ENCODE assay signal across 8 cellular contexts in the genomic region with DNA sequence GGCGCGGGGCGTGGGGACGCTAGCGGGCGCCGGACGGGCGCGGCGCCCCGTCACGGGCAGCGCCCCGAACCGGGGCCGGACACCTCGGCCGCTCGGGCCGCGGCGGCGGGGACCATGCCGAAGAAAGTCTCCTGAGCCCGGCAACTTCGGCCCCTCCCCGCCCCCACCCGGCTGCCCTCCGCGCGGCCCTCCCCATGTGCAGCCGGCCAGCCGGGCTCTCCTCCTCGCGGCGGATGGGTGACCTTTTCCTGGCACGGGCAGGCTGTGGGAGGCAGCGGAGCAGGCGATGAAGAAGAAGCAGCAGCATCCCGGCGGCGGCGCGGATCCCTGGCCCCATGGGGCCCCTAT. TPM values are rescaled to one million over a fixed set of nuclear protein-coding genes. Genes with fewer than 3 reads are reported as not detected.
DNase-seq lines count a peak whose midpoint lies in the region; ATAC-seq, FAIRE-seq and TF ChIP-seq lines count a peak whose summit lies in the region.

No MANE protein-coding gene starts in this region.

- peak overlapping the region; percentile 63 for H3K9ac ChIP-seq in HUES48 (ENCODE audit: low read depth, low read length)

- H3K36me3 Mint-ChIP-seq in activated CD4-positive, alpha-beta T cell treated with anti-CD3 and anti-CD28 coated beads, Interleukin-2, amount 10 ng/mL, durations not matched to agents 24 days and 14 days (ENCODE audit: low read depth), result no peaks in the 10 kb centered on the region
- peaks cover 0 to 5% of the 10 kb centered on the region in 2 donors for H3K36me3 Mint-ChIP-seq in activated naive CD4-positive, alpha-beta T cell treated with anti-CD3 and anti-CD28 coated beads, Interleukin-2, amount 50 U/mL, for 72 hours
- H3K36me3 Mint-ChIP-seq in osteocyte (ENCODE audit: unreplicated experiment), result no peaks in the 10 kb centered on the region

- intact Hi-C loops in activated CD4-positive, alpha-beta T cell treated with anti-CD3 and anti-CD28 coated beads, Interleukin-2, amount 10 ng/mL, durations not matched to agents 24 days and 14 days (cut with micrococcal nuclease), result loop anchor here (10.0 kb wide), 1 partner anchor 1748 kb away; no protein-coding TSS in a partner anchor
- intact Hi-C loops in cardiac septum (cut with DNase I), result loop anchor here (2.0 to 10.0 kb wide), 2 partner anchors 172 to 202 kb away; no protein-coding TSS in a partner anchor

- peak; percentile 70 for DNase-seq in activated CD4-positive, alpha-beta T cell treated with anti-CD3 and anti-CD28 coated beads, Interleukin-2, amount 10 ng/mL, durations not matched to agents 24 days and 14 days
- no peak for DNase-seq in activated CD4-positive, alpha-beta T cell treated with anti-CD3 and anti-CD28 coated beads, Interleukin-2, amount 50 U/mL, for 4 hours
- DNase-seq in activated naive CD4-positive, alpha-beta T cell treated with anti-CD3 and anti-CD28 coated beads, Interleukin-2, amount 50 U/mL, for 72 hours (ENCODE audit: low spot score in 2 of 2), result no peak
- DNase-seq in cardiac septum (ENCODE audit: low spot score), result peak; percentile 78
- DNase-seq in osteocyte (ENCODE audit: extremely low spot score, unreplicated experiment), result peak; percentile 88
- no peak for DNase-seq in HTR-8/SVneo (ENCODE audit: insufficient read length, low spot score)

- peaks cover 76% of the 10 kb centered on the region for H3K27me3 Mint-ChIP-seq in activated CD4-positive, alpha-beta T cell treated with anti-CD3 and anti-CD28 coated beads, Interleukin-2, amount 10 ng/mL, durations not matched to agents 24 days and 14 days
- H3K27me3 Mint-ChIP-seq in osteocyte (ENCODE audit: unreplicated experiment), result peaks cover 6% of the 10 kb centered on the region

- no peak for FAIRE-seq in HTR-8/SVneo (lab: Jason Lieb, UNC)

- no peaks in the 10 kb centered on the region for H3K9me3 ChIP-seq in HUES48 (ENCODE audit: control insufficient read depth, insufficient read depth, low read length)

- H3K36me3 ChIP-seq in HUES48 (ENCODE audit: control insufficient read depth, insufficient read depth, low read length), result 0 out of 2 replicates have a peak, but pooled peaks cover 4% of the 10 kb centered on the region

- H3K4me1 ChIP-seq in HUES48 (ENCODE audit: control insufficient read depth, insufficient read depth, low read length), result peaks cover 32% of the 10 kb centered on the region

- H3K27me3 ChIP-seq in HUES48 (ENCODE audit: control insufficient read depth, insufficient read depth, low read length), result no peaks in the 10 kb centered on the region; the same call in 1 of the 2 replicates

- H3K9me3 Mint-ChIP-seq in activated CD4-positive, alpha-beta T cell treated with anti-CD3 and anti-CD28 coated beads, Interleukin-2, amount 10 ng/mL, durations not matched to agents 24 days and 14 days, result no peaks in the 10 kb centered on the region
- H3K9me3 Mint-ChIP-seq in activated naive CD4-positive, alpha-beta T cell treated with anti-CD3 and anti-CD28 coated beads, Interleukin-2, amount 50 U/mL, for 72 hours, result no peaks in the 10 kb centered on the region
- no peaks in the 10 kb centered on the region for H3K9me3 Mint-ChIP-seq in osteocyte (ENCODE audit: unreplicated experiment)

- peak; percentile 37 to 48 for ATAC-seq in activated naive CD4-positive, alpha-beta T cell treated with anti-CD3 and anti-CD28 coated beads, Interleukin-2, amount 50 U/mL, for 72 hours
- ATAC-seq in HG03342 (IDR thresholded peaks at IDR 0.05; ENCODE audit: unreplicated experiment), result no peak

- H3K4me3 Mint-ChIP-seq in activated CD4-positive, alpha-beta T cell treated with anti-CD3 and anti-CD28 coated beads, Interleukin-2, amount 10 ng/mL, durations not matched to agents 24 days and 14 days, result peak overlapping the region; percentile 94
- peak overlapping the region; percentile 93 for H3K4me3 Mint-ChIP-seq in osteocyte (ENCODE audit: unreplicated experiment)

- peak overlapping the region; percentile 83 for H3K4me3 ChIP-seq in HUES48 (ENCODE audit: low read depth, low read length)

- peak overlapping the region; percentile 59 for H3K27ac ChIP-seq in HUES48 (ENCODE audit: low read depth, low read length)

- no peak for TF ChIP-seq CTCF in osteocyte (IDR thresholded peaks at IDR 0.05)

- H3K4me1 Mint-ChIP-seq in activated CD4-positive, alpha-beta T cell treated with anti-CD3 and anti-CD28 coated beads, Interleukin-2, amount 10 ng/mL, durations not matched to agents 24 days and 14 days, result peaks cover 11% of the 10 kb centered on the region
- peaks cover 24% of the 10 kb centered on the region for H3K4me1 Mint-ChIP-seq in osteocyte (ENCODE audit: unreplicated experiment)

- no peak overlapping the region for H3K27ac Mint-ChIP-seq in activated CD4-positive, alpha-beta T cell treated with anti-CD3 and anti-CD28 coated beads, Interleukin-2, amount 10 ng/mL, durations not matched to agents 24 days and 14 days
- no peak overlapping the region for H3K27ac Mint-ChIP-seq in activated naive CD4-positive, alpha-beta T cell treated with anti-CD3 and anti-CD28 coated beads, Interleukin-2, amount 50 U/mL, for 72 hours
- peak overlapping the region; percentile 72 for H3K27ac Mint-ChIP-seq in osteocyte (ENCODE audit: unreplicated experiment)

RNA-seq across cellular contexts. Expression of a gene that starts 0.3 kb away (rescaled TPM):
- total RNA-seq in activated CD4-positive, alpha-beta T cell treated with anti-CD3 and anti-CD28 coated beads, Interleukin-2, amount 10 ng/mL, durations not matched to agents 24 days and 14 days, result 0.70 and 0.90 TPM in 2 replicates
- total RNA-seq in activated naive CD4-positive, alpha-beta T cell treated with anti-CD3 and anti-CD28 coated beads, Interleukin-2, amount 50 U/mL, for 72 hours, result under 1 TPM; 0.46 to 0.49 TPM
- 2.1 TPM for total RNA-seq in cardiac septum
- total RNA-seq in osteocyte, result 15.7 and 16.1 TPM in 2 replicates

Comparison
In these comparisons a context has a peak if more than half of its experiments do, and no peak if none do; other contexts are left out.
1. DNase-seq: peak in activated CD4-positive, alpha-beta T cell treated with anti-CD3 and anti-CD28 coated beads, Interleukin-2, amount 10 ng/mL, durations not matched to agents 24 days and 14 days (single experiment), cardiac septum (single experiment) and osteocyte (single experiment); none in activated CD4-positive, alpha-beta T cell treated with anti-CD3 and anti-CD28 coated beads, Interleukin-2, amount 50 U/mL, for 4 hours (0 of 2), activated naive CD4-positive, alpha-beta T cell treated with anti-CD3 and anti-CD28 coated beads, Interleukin-2, amount 50 U/mL, for 72 hours (0 of 2) and HTR-8/SVneo (single experiment).